In the genomic region with DNA sequence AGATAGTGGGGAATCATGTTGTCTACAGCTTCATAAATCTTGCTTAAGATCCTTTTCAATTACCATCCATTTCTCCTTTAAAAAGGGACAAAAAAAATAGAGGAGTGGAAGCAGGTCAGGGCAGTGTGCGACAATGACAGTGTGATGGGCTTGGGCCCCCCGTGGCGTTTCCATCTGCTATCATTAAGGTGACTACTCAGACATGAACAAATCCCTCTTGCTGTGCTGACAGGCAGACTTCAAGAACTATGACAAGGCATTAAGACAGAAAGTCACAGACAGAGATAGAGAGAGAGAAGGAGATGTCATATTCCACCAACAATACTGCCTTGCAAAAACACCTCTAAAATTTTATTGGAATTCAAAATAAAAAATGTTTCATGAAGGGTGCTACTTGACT, we compare ENCODE assay signal across 20 cellular contexts.
DNase-seq lines count a peak whose midpoint lies in the region; ATAC-seq, FAIRE-seq and TF ChIP-seq lines count a peak whose summit lies in the region.
"Had no signal": no experiment of that assay in that cellular context is flagged by ENCODE, and none has a peak within 500 bp of the region (broad histone marks: within the 10 kb centered on the region; RNA-seq: fewer than 3 reads in every experiment).

No MANE protein-coding gene starts in this region.

- H3K27ac Mint-ChIP-seq in stimulated activated naive B cell treated with anti-CD40 and anti-IgM and Interleukin-4, amounts not matched to agents 10 μg/mL and 1 μg/mL and 100 μg/mL, for 72 hours: peak overlapping the region; percentile 65
- H3K27ac Mint-ChIP-seq in immature natural killer cell: no peak overlapping the region
- H3K27ac Mint-ChIP-seq: activated B cell treated with CpG ODN at 0.5 μM for 24 hours; activated naive CD4-positive, alpha-beta T cell treated with anti-CD3 and anti-CD28 coated beads for 36 hours; nephron progenitor cell had no signal

- intact Hi-C loops in kidney (cut with DNase I): no loop called here

- H3K27ac ChIP-seq in WERI-Rb-1 (peak overlapping the region; percentile 1; the same call in 1 of the 2 replicates), kidney (ENCODE audit: low read depth in 2 of 2, low read length in 2 of 2) (no peak overlapping the region)
- no peak overlapping the region for H3K27ac ChIP-seq in effector memory CD4-positive, alpha-beta T cell (ENCODE audit: insufficient read depth, low read length, poor library complexity, severe bottlenecking)
- H3K27ac ChIP-seq: BLaER1, cardiac muscle cell, lower lobe of right lung, right lobe of liver, thoracic aorta, vagina had no signal

- DNase-seq in NCI-H82 (lab: John Stamatoyannopoulos, UW) (peak; percentile 71), NCI-H82 treated with DMSO at 0.1 percent for 48 hours (lab: John Stamatoyannopoulos, UW; ENCODE audit: unreplicated experiment) (no peak), NCI-H2171 treated with DMSO at 0.1 percent for 48 hours (lab: John Stamatoyannopoulos, UW) (peak; percentile 100), WERI-Rb-1 (peak; percentile 96), kidney (no peak), immature natural killer cell (no peak)
- no peak for DNase-seq in stimulated activated naive B cell treated with anti-CD40 and anti-IgM and Interleukin-4, amounts not matched to agents 10 μg/mL and 1 μg/mL and 100 μg/mL, for 72 hours
- no peak for DNase-seq in effector memory CD4-positive, alpha-beta T cell
- DNase-seq: NCI-H1436 treated with DMSO at 0.1 percent for 48 hours had no signal

- H3K9me3 ChIP-seq in WERI-Rb-1 (ENCODE audit: severe bottlenecking) (no peaks in the 10 kb centered on the region), kidney (ENCODE audit: control insufficient read depth in 1 of 2, low read length in 2 of 2) (no peaks in the 10 kb centered on the region)
- no peaks in the 10 kb centered on the region for H3K9me3 ChIP-seq in effector memory CD4-positive, alpha-beta T cell (ENCODE audit: control insufficient read depth, low read length)
- H3K9me3 ChIP-seq: BLaER1, lower lobe of right lung, MG63, right lobe of liver, thoracic aorta, vagina had no signal

- H3K36me3 Mint-ChIP-seq in stimulated activated naive B cell treated with anti-CD40 and anti-IgM and Interleukin-4, amounts not matched to agents 10 μg/mL and 1 μg/mL and 100 μg/mL, for 72 hours: no peaks in the 10 kb centered on the region
- H3K36me3 Mint-ChIP-seq in immature natural killer cell: no peaks in the 10 kb centered on the region

- no peaks in the 10 kb centered on the region for H3K4me1 ChIP-seq in kidney (ENCODE audit: control insufficient read depth in 1 of 2, insufficient read depth in 1 of 2, low read depth in 1 of 2, low read length in 2 of 2)
- H3K4me1 ChIP-seq in effector memory CD4-positive, alpha-beta T cell (ENCODE audit: control insufficient read depth, insufficient read depth, low read length, poor library complexity, severe bottlenecking): no peaks in the 10 kb centered on the region
- H3K4me1 ChIP-seq: BLaER1, lower lobe of right lung, vagina had no signal

- TF ChIP-seq CTCF in WERI-Rb-1 (IDR thresholded peaks at IDR 0.05; ENCODE audit: low read depth, low read length) (no peak), kidney (IDR thresholded peaks at IDR 0.05; ENCODE audit: borderline replicate concordance, extremely low read depth, insufficient read depth) (no peak)

- H3K36me3 ChIP-seq in WERI-Rb-1 (no peaks in the 10 kb centered on the region), kidney (ENCODE audit: control insufficient read depth in 1 of 2, insufficient read depth in 2 of 2, low read length in 2 of 2) (no peaks in the 10 kb centered on the region)
- H3K36me3 ChIP-seq in effector memory CD4-positive, alpha-beta T cell (ENCODE audit: control insufficient read depth, insufficient read depth, low read length): no peaks in the 10 kb centered on the region
- H3K36me3 ChIP-seq: BLaER1, cardiac muscle cell, lower lobe of right lung, MG63, right lobe of liver, thoracic aorta, vagina had no signal

- H3K4me1 Mint-ChIP-seq in stimulated activated naive B cell treated with anti-CD40 and anti-IgM and Interleukin-4, amounts not matched to agents 10 μg/mL and 1 μg/mL and 100 μg/mL, for 72 hours: no peaks in the 10 kb centered on the region
- no peaks in the 10 kb centered on the region for H3K4me1 Mint-ChIP-seq in immature natural killer cell
- H3K4me1 Mint-ChIP-seq: activated B cell treated with CpG ODN at 0.5 μM for 24 hours had no signal

- H3K4me3 ChIP-seq in WERI-Rb-1 (ENCODE audit: low read depth, low read length): 0 out of 2 replicates have a peak overlapping the region, but pooled peaks have one; percentile 5
- H3K4me3 ChIP-seq in kidney (ENCODE audit: low read length in 2 of 2): no peak overlapping the region
- H3K4me3 ChIP-seq in effector memory CD4-positive, alpha-beta T cell (ENCODE audit: insufficient read depth, low read depth, low read length, poor library complexity, severe bottlenecking): no peak overlapping the region
- H3K4me3 ChIP-seq: BLaER1, cardiac muscle cell, lower lobe of right lung, MG63, right lobe of liver, thoracic aorta, vagina had no signal

- no peak for FAIRE-seq in kidney (lab: Jason Lieb, UNC)

- H3K4me3 Mint-ChIP-seq in stimulated activated naive B cell treated with anti-CD40 and anti-IgM and Interleukin-4, amounts not matched to agents 10 μg/mL and 1 μg/mL and 100 μg/mL, for 72 hours: no peak overlapping the region
- H3K4me3 Mint-ChIP-seq in immature natural killer cell: no peak overlapping the region
- H3K4me3 Mint-ChIP-seq: activated B cell treated with CpG ODN at 0.5 μM for 24 hours; activated naive CD4-positive, alpha-beta T cell treated with anti-CD3 and anti-CD28 coated beads for 36 hours; nephron progenitor cell had no signal

- H3K27me3 Mint-ChIP-seq in stimulated activated naive B cell treated with anti-CD40 and anti-IgM and Interleukin-4, amounts not matched to agents 10 μg/mL and 1 μg/mL and 100 μg/mL, for 72 hours: peaks cover 0 to 6% of the 10 kb centered on the region in 2 donors
- peaks cover 0 to 4% (median 0%) of the 10 kb centered on the region in 3 donors for H3K27me3 Mint-ChIP-seq in immature natural killer cell (ENCODE audit: low read depth in 3 of 3)
- H3K27me3 Mint-ChIP-seq: activated B cell treated with CpG ODN at 0.5 μM for 24 hours had no signal

- no peak for ATAC-seq in stimulated activated naive B cell treated with anti-CD40 and anti-IgM and Interleukin-4, amounts not matched to agents 10 μg/mL and 1 μg/mL and 100 μg/mL, for 72 hours (replicated peaks)
- ATAC-seq: stimulated activated naive CD8-positive, alpha-beta T cell treated with anti-CD3 and anti-CD28 coated beads, Interleukin-15, Interleukin-2, amounts not matched to agents 100 U/mL and 50 U/mL, for 24 hours had no signal

- no peaks in the 10 kb centered on the region for H3K27me3 ChIP-seq in WERI-Rb-1 (ENCODE audit: insufficient read depth, low read depth, severe bottlenecking)
- H3K27me3 ChIP-seq in effector memory CD4-positive, alpha-beta T cell (replicated peaks; ENCODE audit: control insufficient read depth, insufficient read depth, low read length, poor library complexity, severe bottlenecking): no peaks in the 10 kb centered on the region
- H3K27me3 ChIP-seq: BLaER1, cardiac muscle cell, MG63, right lobe of liver, vagina had no signal

- no peak overlapping the region for H3K9ac ChIP-seq in kidney (ENCODE audit: low read length in 2 of 2)
- H3K9ac ChIP-seq: BLaER1 had no signal

- no peaks in the 10 kb centered on the region for H3K9me3 Mint-ChIP-seq in stimulated activated naive B cell treated with anti-CD40 and anti-IgM and Interleukin-4, amounts not matched to agents 10 μg/mL and 1 μg/mL and 100 μg/mL, for 72 hours
- H3K9me3 Mint-ChIP-seq in immature natural killer cell: peaks cover 0 to 2% (median 0%) of the 10 kb centered on the region in 6 donors
- H3K9me3 Mint-ChIP-seq: activated B cell treated with CpG ODN at 0.5 μM for 24 hours; activated naive CD4-positive, alpha-beta T cell treated with anti-CD3 and anti-CD28 coated beads for 36 hours; nephron progenitor cell had no signal

Comparison
In these comparisons a context has a peak if more than half of its experiments do, and no peak if none do; other contexts are left out.
1. DNase-seq: peak in NCI-H82 (single experiment), NCI-H2171 treated with DMSO at 0.1 percent for 48 hours (single experiment) and WERI-Rb-1 (single experiment); none in NCI-H82 treated with DMSO at 0.1 percent for 48 hours (single experiment), stimulated activated naive B cell treated with anti-CD40 and anti-IgM and Interleukin-4, amounts not matched to agents 10 μg/mL and 1 μg/mL and 100 μg/mL, for 72 hours (single experiment), kidney (single experiment), immature natural killer cell (0 of 3) and effector memory CD4-positive, alpha-beta T cell (0 of 3).